In the genomic region with DNA sequence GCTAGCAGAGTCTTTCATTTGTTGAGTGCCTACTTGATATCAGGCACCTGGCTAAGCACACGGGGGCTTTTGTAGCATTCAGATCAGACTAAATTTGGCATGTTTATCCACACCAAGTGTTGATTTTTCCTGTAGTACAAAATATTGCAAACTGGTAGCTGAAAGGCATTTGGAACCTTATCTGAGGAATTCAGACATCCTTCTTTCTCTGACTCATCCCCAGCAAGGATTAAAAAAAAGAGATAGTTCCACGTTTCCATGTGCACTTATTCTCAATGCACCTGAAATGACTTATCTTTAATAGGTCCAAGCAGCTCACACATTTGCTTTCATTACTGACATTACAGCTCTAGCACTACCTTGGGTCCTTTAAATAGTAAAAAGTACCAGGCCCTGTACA, we compare ENCODE assay signal across 29 cellular contexts.
"Had no signal": no experiment of that assay in that cellular context is flagged by ENCODE, and none has a peak within 500 bp of the region (broad histone marks: within the 10 kb centered on the region; RNA-seq: fewer than 3 reads in every experiment).

No MANE protein-coding gene starts in this region.

- H3K4me1 ChIP-seq: colonic mucosa, esophagus muscularis mucosa, esophagus squamous epithelium, foreskin keratinocyte, gastrocnemius medialis, gastroesophageal sphincter, heart left ventricle, heart right ventricle had no signal

- H3K4me2 ChIP-seq: hepatocyte had no signal

- H3K4me3 Mint-ChIP-seq: dendritic cell treated with granulocyte-macrophage colony-stimulating factor and Interleukin-4, amounts not matched to agents 40 ng/mL and 50 ng/mL, for 4 days; effector memory CD8-positive, alpha-beta T cell; endodermal cell had no signal

- H3K27ac ChIP-seq: colonic mucosa, coronary artery, dorsolateral prefrontal cortex, epithelial cell of prostate, esophagus muscularis mucosa, esophagus squamous epithelium, foreskin keratinocyte, gastrocnemius medialis, gastroesophageal sphincter, heart left ventricle, heart right ventricle, hepatocyte had no signal

- H3K27me3 ChIP-seq: colonic mucosa, esophagus muscularis mucosa, esophagus squamous epithelium, foreskin keratinocyte, gastrocnemius medialis, gastroesophageal sphincter, heart left ventricle, heart right ventricle, hepatocyte had no signal

- FAIRE-seq: endometrium, endothelial cell of umbilical vein, frontal cortex had no signal

- ATAC-seq: effector memory CD8-positive, alpha-beta T cell; esophagus mucosa; foreskin keratinocyte; gastrocnemius medialis; gastroesophageal sphincter; heart left ventricle; heart right ventricle had no signal

- H3K79me2 ChIP-seq: hepatocyte had no signal

- DNase-seq: colonic mucosa; cortex of kidney; dermis blood vessel endothelial cell; dorsolateral prefrontal cortex; effector CD4-positive, alpha-beta T cell; effector CD8-positive, alpha-beta T cell; effector memory CD4-positive, alpha-beta T cell; effector memory CD8-positive, alpha-beta T cell; endodermal cell; erythroblast; esophagus squamous epithelium; foreskin fibroblast; foreskin keratinocyte; foreskin melanocyte; gastrocnemius medialis; glutamatergic neuron; head of caudate nucleus; heart left ventricle; heart right ventricle had no signal

- H3K27me3 Mint-ChIP-seq: dendritic cell treated with granulocyte-macrophage colony-stimulating factor and Interleukin-4, amounts not matched to agents 40 ng/mL and 50 ng/mL, for 4 days; effector memory CD8-positive, alpha-beta T cell had no signal

- H3K36me3 ChIP-seq: colonic mucosa, esophagus muscularis mucosa, esophagus squamous epithelium, gastrocnemius medialis, gastroesophageal sphincter, heart left ventricle, heart right ventricle had no signal

- H3K9me3 ChIP-seq: colonic mucosa, esophagus muscularis mucosa, esophagus squamous epithelium, gastrocnemius medialis, gastroesophageal sphincter had no signal

- H3K4me3 ChIP-seq: colonic mucosa, coronary artery, dorsolateral prefrontal cortex, esophagus muscularis mucosa, esophagus squamous epithelium, gastrocnemius medialis, gastroesophageal sphincter, heart left ventricle, heart right ventricle, hepatocyte had no signal

- H3K27ac Mint-ChIP-seq: dendritic cell treated with granulocyte-macrophage colony-stimulating factor and Interleukin-4, amounts not matched to agents 40 ng/mL and 50 ng/mL, for 4 days; effector memory CD8-positive, alpha-beta T cell; endodermal cell had no signal

- H2AFZ ChIP-seq: hepatocyte had no signal
